In the genomic region with DNA sequence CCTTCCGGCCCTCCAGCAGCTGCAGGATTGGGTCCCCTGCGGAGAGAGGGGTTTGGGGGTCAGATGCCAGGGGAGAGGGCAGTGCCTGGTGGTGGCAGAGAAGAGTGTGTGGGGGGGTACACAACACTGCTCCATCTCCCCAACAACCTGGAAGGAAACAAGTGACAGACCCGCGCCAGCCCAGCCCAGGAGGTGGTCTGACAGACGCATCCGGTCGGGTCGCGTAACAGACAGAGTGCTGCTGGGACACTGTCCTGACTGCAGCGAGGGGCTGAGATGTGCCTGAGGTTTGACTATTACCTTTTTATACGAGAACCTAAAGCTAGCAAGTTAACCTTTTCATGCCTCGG, we compare ENCODE assay signal across 8 cellular contexts. TPM values are rescaled to one million over a fixed set of nuclear protein-coding genes. Genes with fewer than 3 reads are reported as not detected.
DNase-seq lines count a peak whose midpoint lies in the region; ATAC-seq, FAIRE-seq and TF ChIP-seq lines count a peak whose summit lies in the region.

No MANE protein-coding gene starts in this region.

- DNase-seq in left ventricle myocardium inferior (no peak), Right ventricle myocardium superior (no peak), astrocyte (ENCODE audit: low read depth) (no peak), urothelium cell line (ENCODE audit: low spot score) (no peak), SW480 (ENCODE audit: low spot score) (no peak), NCI-H1105 (lab: John Stamatoyannopoulos, UW) (no peak), lower leg skin (ENCODE audit: low spot score in 2 of 2) (no peak)
- peak in 1 of 9 donors; percentile 27 for DNase-seq in naive thymus-derived CD4-positive, alpha-beta T cell

- H3K79me2 ChIP-seq in astrocyte (ENCODE audit: insufficient read depth, low read length) = no peaks in the 10 kb centered on the region

- peak overlapping the region; percentile 90 for H3K27ac ChIP-seq in left ventricle myocardium inferior (replicated peaks)
- H3K27ac ChIP-seq in astrocyte (ENCODE audit: low read depth, low read length) = no peak overlapping the region
- peak overlapping the region; percentile 67 for H3K27ac ChIP-seq in naive thymus-derived CD4-positive, alpha-beta T cell (ENCODE audit: low read depth, low read length)

- POLR2A ChIA-PET in naive thymus-derived CD4-positive, alpha-beta T cell (lab: Charles Lee) = interaction anchor here (0.7 to 8.6 kb wide), 7 partner anchors 16 to 845 kb away, joined by 3 to 77 read pairs (median 6); a partner anchor contains a TSS

- H3K27me3 ChIP-seq in left ventricle myocardium inferior (ENCODE audit: low read depth) = no peaks in the 10 kb centered on the region
- H3K27me3 ChIP-seq in astrocyte (ENCODE audit: insufficient read depth, low read length) = no peaks in the 10 kb centered on the region
- H3K27me3 ChIP-seq in naive thymus-derived CD4-positive, alpha-beta T cell (ENCODE audit: control insufficient read depth in 2 of 2, insufficient read depth in 2 of 2, low read length in 2 of 2) = no peaks in the 10 kb centered on the region

- CTCF ChIA-PET in naive thymus-derived CD4-positive, alpha-beta T cell (lab: Charles Lee) = interaction anchor here (0.6 to 4.7 kb wide), 7 partner anchors 13 to 75 kb away, joined by 3 to 30 read pairs (median 8); a partner anchor contains a TSS

- peak overlapping the region; percentile 85 for H2AFZ ChIP-seq in astrocyte (ENCODE audit: low read depth, low read length)

- no peaks in the 10 kb centered on the region for H4K20me1 ChIP-seq in astrocyte (ENCODE audit: insufficient read depth, low read length)

- H3K27ac Mint-ChIP-seq in astrocyte (ENCODE audit: unreplicated experiment) = no peak overlapping the region
- peak overlapping the region; percentile 25 to 91 (median 76) for H3K27ac Mint-ChIP-seq in naive thymus-derived CD4-positive, alpha-beta T cell

- peak overlapping the region; percentile 86 for H3K4me2 ChIP-seq in astrocyte (ENCODE audit: low read length)

- H3K9me3 Mint-ChIP-seq in astrocyte (ENCODE audit: unreplicated experiment) = no peaks in the 10 kb centered on the region
- no peaks in the 10 kb centered on the region for H3K9me3 Mint-ChIP-seq in naive thymus-derived CD4-positive, alpha-beta T cell

- TF ChIP-seq POLR2A in lower leg skin (IDR thresholded peaks at IDR 0.05) = no peak

- H3K4me1 Mint-ChIP-seq in astrocyte (ENCODE audit: low read depth, unreplicated experiment) = peaks cover 7% of the 10 kb centered on the region
- H3K4me1 Mint-ChIP-seq in naive thymus-derived CD4-positive, alpha-beta T cell = peaks cover 9 to 20% (median 15%) of the 10 kb centered on the region in 7 donors

- no peak overlapping the region for H3K4me3 Mint-ChIP-seq in astrocyte (ENCODE audit: unreplicated experiment)
- H3K4me3 Mint-ChIP-seq in naive thymus-derived CD4-positive, alpha-beta T cell = peak overlapping the region; percentile 37 to 74 (median 54)

- no peak for TF ChIP-seq CTCF in left ventricle myocardium inferior (IDR thresholded peaks at IDR 0.05; ENCODE audit: borderline replicate concordance)
- TF ChIP-seq CTCF in astrocyte (IDR thresholded peaks at IDR 0.05; ENCODE audit: insufficient read depth, low read depth, low read length) = no peak
- no peak for TF ChIP-seq CTCF in lower leg skin (IDR thresholded peaks at IDR 0.05)

- FAIRE-seq in astrocyte (lab: Jason Lieb, UNC) (no peak), urothelium cell line (lab: Jason Lieb, UNC) (peak; percentile 81)

- intact Hi-C loops in left ventricle myocardium inferior (cut with micrococcal nuclease) = no loop called here
- intact Hi-C loops in Right ventricle myocardium superior (cut with DNase I) = loop anchor here (5.0 kb wide), 1 partner anchor 56 kb away; no protein-coding TSS in a partner anchor
- intact Hi-C loops in naive thymus-derived CD4-positive, alpha-beta T cell (cut with micrococcal nuclease) = loop anchor here in 1 of 2 donors (5.0 kb wide), 1 partner anchor 51 kb away; a partner anchor contains a TSS
- intact Hi-C loops in lower leg skin (cut with DNase I; ENCODE audit: low total_unique reads) = no loop called here

- peaks cover 3% of the 10 kb centered on the region for H3K36me3 Mint-ChIP-seq in astrocyte (ENCODE audit: low read depth, unreplicated experiment)
- H3K36me3 Mint-ChIP-seq in naive thymus-derived CD4-positive, alpha-beta T cell = peaks cover 0 to 10% (median 0%) of the 10 kb centered on the region in 5 donors

- H3K4me1 ChIP-seq in left ventricle myocardium inferior = peaks cover 45% of the 10 kb centered on the region
- peaks cover 18% of the 10 kb centered on the region for H3K4me1 ChIP-seq in astrocyte (ENCODE audit: insufficient read depth, low read length)
- peaks cover 11 to 14% of the 10 kb centered on the region in 2 donors for H3K4me1 ChIP-seq in naive thymus-derived CD4-positive, alpha-beta T cell (ENCODE audit: control insufficient read depth in 2 of 2, insufficient read depth in 2 of 2, low read length in 2 of 2)

- peaks cover 35% of the 10 kb centered on the region for H3K36me3 ChIP-seq in left ventricle myocardium inferior
- no peaks in the 10 kb centered on the region for H3K36me3 ChIP-seq in astrocyte (ENCODE audit: insufficient read depth, low read length)
- H3K36me3 ChIP-seq in naive thymus-derived CD4-positive, alpha-beta T cell (ENCODE audit: control insufficient read depth in 2 of 3, insufficient read depth in 3 of 3, low read length in 3 of 3) = peaks cover 0 to 75% (median 12%) of the 10 kb centered on the region in 3 experiments

- H3K9me3 ChIP-seq in left ventricle myocardium inferior (replicated peaks) (no peaks in the 10 kb centered on the region), astrocyte (ENCODE audit: insufficient read depth, low read depth, low read length) (no peaks in the 10 kb centered on the region)
- H3K9me3 ChIP-seq in naive thymus-derived CD4-positive, alpha-beta T cell (ENCODE audit: control insufficient read depth in 2 of 3, low read length in 3 of 3) = no peaks in the 10 kb centered on the region

- ATAC-seq in Right ventricle myocardium superior (ENCODE audit: poor library complexity) = no peak
- ATAC-seq in naive thymus-derived CD4-positive, alpha-beta T cell = peak; percentile 29

- peak overlapping the region; percentile 51 for H3K9ac ChIP-seq in astrocyte (ENCODE audit: low read length)

- H3K27me3 Mint-ChIP-seq in astrocyte (ENCODE audit: low read depth, unreplicated experiment) = no peaks in the 10 kb centered on the region
- H3K27me3 Mint-ChIP-seq in naive thymus-derived CD4-positive, alpha-beta T cell = no peaks in the 10 kb centered on the region

- WGBS in lower leg skin, 2 donors = 51 to 60% methylated on average over 12 of the region's 12 CpGs

- H3K4me3 ChIP-seq in left ventricle myocardium inferior (peak overlapping the region; percentile 61), astrocyte (ENCODE audit: insufficient read depth, low read depth, low read length) (no peak overlapping the region), lower leg skin (ENCODE audit: low read depth, poor library complexity, severe bottlenecking) (no peak overlapping the region)
- peak overlapping the region; percentile 30 for H3K4me3 ChIP-seq in naive thymus-derived CD4-positive, alpha-beta T cell (ENCODE audit: low read length)

RNA-seq across cellular contexts. Expression of a gene that starts 16.2 kb away (rescaled TPM):
- total RNA-seq in left ventricle myocardium inferior = 13.3 TPM
- 10.6 TPM for total RNA-seq in Right ventricle myocardium superior
- total RNA-seq in astrocyte = 2.5 and 2.7 TPM in 2 replicates
- total RNA-seq in naive thymus-derived CD4-positive, alpha-beta T cell = 100 to 1,000 TPM; 145 to 201 (median 152) TPM
- polyA plus RNA-seq in naive thymus-derived CD4-positive, alpha-beta T cell = 10 to 100 TPM; 44.5 to 83.3 TPM
- 1 to 10 TPM; 5.0 to 9.1 (median 7.6) TPM for total RNA-seq in lower leg skin

RNA-seq across cellular contexts. Expression of a gene that starts 27.1 kb away (rescaled TPM):
- 144 TPM for total RNA-seq in left ventricle myocardium inferior
- total RNA-seq in Right ventricle myocardium superior = 145 TPM
- 65.6 and 72.6 TPM in 2 replicates for total RNA-seq in astrocyte
- total RNA-seq in naive thymus-derived CD4-positive, alpha-beta T cell = 100 to 1,000 TPM in 3 of 5 experiments, 10 to 100 TPM in 2; 87.7 to 159 (median 112) TPM
- 10 to 100 TPM; 84.8 to 99.4 TPM for polyA plus RNA-seq in naive thymus-derived CD4-positive, alpha-beta T cell
- 100 to 1,000 TPM in 2 of 4 donors, 10 to 100 TPM in 2; 74.2 to 149 (median 93.8) TPM for total RNA-seq in lower leg skin

RNA-seq across cellular contexts. Expression of a gene that starts 43.4 kb away (rescaled TPM):
- total RNA-seq in left ventricle myocardium inferior = 14.7 TPM
- 14.3 TPM for total RNA-seq in Right ventricle myocardium superior
- total RNA-seq in astrocyte = 14.9 and 16.7 TPM in 2 replicates
- total RNA-seq in naive thymus-derived CD4-positive, alpha-beta T cell = 10 to 100 TPM; 32.0 to 49.8 (median 41.0) TPM
- 10 to 100 TPM; 21.5 to 22.1 TPM for polyA plus RNA-seq in naive thymus-derived CD4-positive, alpha-beta T cell
- total RNA-seq in lower leg skin = 10 to 100 TPM; 26.5 to 42.5 (median 31.9) TPM

RNA-seq across cellular contexts. Expression of a gene that starts 50.4 kb away (rescaled TPM):
- 27.5 TPM for total RNA-seq in left ventricle myocardium inferior
- 33.4 TPM for total RNA-seq in Right ventricle myocardium superior
- total RNA-seq in astrocyte = 5.6 and 5.9 TPM in 2 replicates
- 10 to 100 TPM in 1 of 5 experiments, 1 to 10 TPM in 4; 2.5 to 25.6 (median 8.7) TPM for total RNA-seq in naive thymus-derived CD4-positive, alpha-beta T cell
- polyA plus RNA-seq in naive thymus-derived CD4-positive, alpha-beta T cell = 1 to 10 TPM; 6.3 to 7.7 TPM
- 10 to 100 TPM; 33.2 to 62.5 (median 41.5) TPM for total RNA-seq in lower leg skin

Comparison
In these comparisons a context has a peak if more than half of its experiments do, and no peak if none do; other contexts are left out.
1. H3K4me3 ChIP-seq: peak in left ventricle myocardium inferior (single experiment) and naive thymus-derived CD4-positive, alpha-beta T cell (single experiment); none in astrocyte (single experiment) and lower leg skin (single experiment).
2. RNA of a gene that starts 16.2 kb away (total RNA-seq): 145 to 201 TPM in naive thymus-derived CD4-positive, alpha-beta T cell; 13.3 TPM in left ventricle myocardium inferior (single experiment), 10.6 TPM in Right ventricle myocardium superior (single experiment), 5.0 to 9.1 TPM in lower leg skin and 2.5 to 2.7 TPM in astrocyte; every median in the first group is over 10 times any median in the second.